Comparison of ENCODE assay signal across 9 cellular contexts in the genomic region with DNA sequence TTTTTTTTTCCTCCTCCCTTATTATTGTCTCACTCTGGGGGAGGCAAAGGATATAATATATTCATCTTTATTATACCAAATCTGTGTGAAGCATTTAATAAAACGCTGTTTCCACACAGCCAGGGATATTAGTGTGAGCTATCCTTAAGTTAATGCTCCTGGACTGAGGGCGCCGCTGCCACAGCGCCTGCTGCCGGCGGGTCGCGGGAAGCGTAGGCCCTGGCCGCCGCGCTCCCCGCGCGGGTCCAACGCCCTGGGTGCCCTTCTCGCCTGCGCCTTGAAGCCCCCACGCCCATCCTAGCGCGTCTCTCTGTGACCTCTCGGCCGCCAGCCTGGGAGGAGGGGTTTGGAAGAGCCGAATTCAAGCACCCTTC. TPM values are rescaled to one million over a fixed set of nuclear protein-coding genes. Genes with fewer than 3 reads are reported as not detected.
DNase-seq lines count a peak whose midpoint lies in the region; ATAC-seq, FAIRE-seq and TF ChIP-seq lines count a peak whose summit lies in the region.
"Had no signal": no experiment of that assay in that cellular context is flagged by ENCODE, and none has a peak within 500 bp of the region (broad histone marks: within the 10 kb centered on the region; RNA-seq: fewer than 3 reads in every experiment).

No MANE protein-coding gene starts in this region.

- H3K9me3 ChIP-seq in mammary epithelial cell (replicated peaks; ENCODE audit: insufficient read depth, low read length) (no peaks in the 10 kb centered on the region), breast epithelium (peaks cover 0 to 8% of the 10 kb centered on the region in 2 donors), kidney (ENCODE audit: control insufficient read depth in 1 of 2, low read length in 2 of 2) (peaks cover 0 to 2% of the 10 kb centered on the region in 2 donors)

- H3K79me2 ChIP-seq in mammary epithelial cell (ENCODE audit: insufficient read depth, low read length), result no peaks in the 10 kb centered on the region

- no peak for ATAC-seq in HG03280 (IDR thresholded peaks at IDR 0.05; ENCODE audit: unreplicated experiment)

- CTCF ChIA-PET in mammary epithelial cell (lab: Charles Lee; ENCODE audit: low non-redundant PET), result interaction anchor here (0.7 kb wide), 1 partner anchor 25 kb away, joined by 13 read pairs; no protein-coding TSS in a partner anchor

- H3K4me3 ChIP-seq in mammary epithelial cell (replicated peaks in 1 of 3; ENCODE audit: insufficient read depth in 1 of 3, low read depth in 2 of 3, low read length in 3 of 3) (no peak overlapping the region), breast epithelium (no peak overlapping the region), kidney (ENCODE audit: low read length in 2 of 2) (no peak overlapping the region)

- H3K36me3 ChIP-seq in mammary epithelial cell (ENCODE audit: insufficient read depth, low read length) (no peaks in the 10 kb centered on the region), breast epithelium (no peaks in the 10 kb centered on the region), kidney (ENCODE audit: control insufficient read depth in 1 of 2, insufficient read depth in 2 of 2, low read length in 2 of 2) (no peaks in the 10 kb centered on the region)

- DNase-seq in mammary epithelial cell (no peak), breast epithelium (ENCODE audit: low spot score in 2 of 2) (no peak), astrocyte of the hippocampus (ENCODE audit: low read depth, low spot score) (peak; percentile 49), kidney (no peak), hypothalamus (lab: John Stamatoyannopoulos, UW) (no peak), dedifferentiated amniotic fluid mesenchymal stem cell (ENCODE audit: extremely low spot score) (no peak), NCI-H524 (lab: John Stamatoyannopoulos, UW) (no peak)
- DNase-seq: stimulated activated CD8-positive, alpha-beta memory T cell treated with anti-CD3 and anti-CD28 coated beads, Interleukin-4, amount 100 ng/mL, for 48 hours had no signal

- no peak overlapping the region for H2AFZ ChIP-seq in mammary epithelial cell (ENCODE audit: low read depth, low read length)

- 69% methylated on average over 6 of the region's 24 CpGs for WGBS in mammary epithelial cell (ENCODE audit: low coverage, missing lambda C conversion rate)

- BruUV-seq in mammary epithelial cell (replicated peaks; lab: Mats Ljungman, UMichigan), result no TSS peak

- H3K27me3 ChIP-seq in mammary epithelial cell (ENCODE audit: insufficient read depth, low read length), result peaks cover 26% of the 10 kb centered on the region
- H3K27me3 ChIP-seq in breast epithelium, result peaks cover 15 to 73% of the 10 kb centered on the region in 2 donors

- FAIRE-seq in kidney (lab: Jason Lieb, UNC), result no peak

- H4K20me1 ChIP-seq in mammary epithelial cell (ENCODE audit: insufficient read depth, low read length), result no peaks in the 10 kb centered on the region

- TF ChIP-seq POLR2A in breast epithelium (IDR thresholded peaks at IDR 0.05), result no peak

- in situ Hi-C loops in mammary epithelial cell (cut with MboI; ENCODE audit: low sequenced_read_pairs in 2 of 2), result no loop called here

- no peak overlapping the region for H3K4me2 ChIP-seq in mammary epithelial cell (ENCODE audit: insufficient read depth, low read depth, low read length)

- TF ChIP-seq CTCF in mammary epithelial cell (conservative IDR thresholded peaks at IDR 0.05 in 1 of 2, IDR thresholded peaks at IDR 0.05 in 1 of 2; ENCODE audit: extremely low read depth in 1 of 2, insufficient read depth in 1 of 2, low read depth in 1 of 2, low read length in 2 of 2) (peak; percentile 24 to 30), breast epithelium (IDR thresholded peaks at IDR 0.05) (peak in 1 of 3 donors; percentile 23), kidney (IDR thresholded peaks at IDR 0.05; ENCODE audit: borderline replicate concordance, extremely low read depth, insufficient read depth) (peak; percentile 33)

- intact Hi-C loops in mammary epithelial cell (cut with micrococcal nuclease), result no loop called here
- intact Hi-C loops in breast epithelium (cut with DNase I; ENCODE audit: low total_unique reads), result no loop called here
- intact Hi-C loops in kidney (cut with DNase I), result no loop called here

- dilution Hi-C loops in mammary epithelial cell (cut with HindIII; ENCODE audit: low sequenced_read_pairs), result no loop called here

- H3K4me1 ChIP-seq in mammary epithelial cell (ENCODE audit: insufficient read depth, low read length), result no peaks in the 10 kb centered on the region
- H3K4me1 ChIP-seq in breast epithelium, result no peaks in the 10 kb centered on the region
- H3K4me1 ChIP-seq in kidney (ENCODE audit: control insufficient read depth in 1 of 2, insufficient read depth in 1 of 2, low read depth in 1 of 2, low read length in 2 of 2), result no peaks in the 10 kb centered on the region

- no peak overlapping the region for H3K9ac ChIP-seq in mammary epithelial cell (ENCODE audit: insufficient read depth, low read length)
- no peak overlapping the region for H3K9ac ChIP-seq in kidney (ENCODE audit: low read length in 2 of 2)

- no peak overlapping the region for H3K27ac ChIP-seq in mammary epithelial cell (ENCODE audit: insufficient read depth, low read depth, low read length)
- H3K27ac ChIP-seq in breast epithelium, result no peak overlapping the region
- H3K27ac ChIP-seq in kidney (ENCODE audit: low read depth in 2 of 2, low read length in 2 of 2), result no peak overlapping the region

RNA-seq across cellular contexts. Expression of gene LBX1, which starts 9.5 kb away (rescaled TPM):
- total RNA-seq in mammary epithelial cell, result not detected
- not detected for polyA plus RNA-seq in mammary epithelial cell
- not detected for polyA minus RNA-seq in mammary epithelial cell
- not detected for total RNA-seq in breast epithelium
- not detected for total RNA-seq in kidney
- not detected for polyA plus RNA-seq in kidney (ENCODE audit: insufficient read depth, low read depth, low replicate concordance)
